Comparison of ENCODE assay signal across 1 cellular context in the genomic region with DNA sequence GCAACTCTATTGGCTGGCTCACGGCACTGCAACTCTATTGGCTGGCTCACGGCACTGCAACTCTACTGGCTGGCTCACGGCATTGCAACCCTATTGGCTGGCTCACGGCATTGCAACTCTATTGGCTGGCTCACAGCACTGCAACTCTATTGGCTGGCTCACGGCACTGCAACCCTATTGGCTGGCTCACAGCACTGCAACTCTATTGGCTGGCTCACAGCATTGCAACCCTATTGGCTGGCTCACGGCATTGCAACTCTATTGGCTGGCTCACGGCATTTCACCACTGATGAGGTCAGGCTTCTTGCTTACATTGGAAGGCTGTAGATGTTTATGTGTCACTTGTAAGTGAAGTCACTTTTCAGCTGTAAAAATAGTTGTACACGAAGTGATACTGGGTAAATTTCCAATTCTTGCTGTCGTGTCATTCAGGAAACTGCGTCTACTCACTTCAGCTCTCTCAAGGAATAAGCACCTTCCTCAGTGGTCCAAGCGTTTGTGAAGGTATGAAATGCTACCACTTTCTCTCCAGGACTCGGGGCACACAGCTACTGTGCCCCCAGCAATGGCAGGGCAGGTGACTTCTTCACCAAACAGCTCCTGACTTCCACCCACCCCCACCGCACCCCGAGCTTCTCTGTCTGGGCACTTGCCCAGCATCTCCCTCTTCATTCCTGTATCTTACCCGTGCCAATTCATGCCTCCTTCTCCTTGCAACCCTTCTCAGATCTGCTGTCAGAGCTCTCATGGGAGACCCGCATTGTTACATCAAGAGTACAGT.
TF ChIP-seq lines count a peak whose summit lies in the region.

No MANE protein-coding gene starts in this region.

TF ChIP-seq in HCT116, 20 proteins besides CTCF, POLR2A, EP300 and RAD21 (continued from another document):
- TF ChIP-seq, protein P1, sequence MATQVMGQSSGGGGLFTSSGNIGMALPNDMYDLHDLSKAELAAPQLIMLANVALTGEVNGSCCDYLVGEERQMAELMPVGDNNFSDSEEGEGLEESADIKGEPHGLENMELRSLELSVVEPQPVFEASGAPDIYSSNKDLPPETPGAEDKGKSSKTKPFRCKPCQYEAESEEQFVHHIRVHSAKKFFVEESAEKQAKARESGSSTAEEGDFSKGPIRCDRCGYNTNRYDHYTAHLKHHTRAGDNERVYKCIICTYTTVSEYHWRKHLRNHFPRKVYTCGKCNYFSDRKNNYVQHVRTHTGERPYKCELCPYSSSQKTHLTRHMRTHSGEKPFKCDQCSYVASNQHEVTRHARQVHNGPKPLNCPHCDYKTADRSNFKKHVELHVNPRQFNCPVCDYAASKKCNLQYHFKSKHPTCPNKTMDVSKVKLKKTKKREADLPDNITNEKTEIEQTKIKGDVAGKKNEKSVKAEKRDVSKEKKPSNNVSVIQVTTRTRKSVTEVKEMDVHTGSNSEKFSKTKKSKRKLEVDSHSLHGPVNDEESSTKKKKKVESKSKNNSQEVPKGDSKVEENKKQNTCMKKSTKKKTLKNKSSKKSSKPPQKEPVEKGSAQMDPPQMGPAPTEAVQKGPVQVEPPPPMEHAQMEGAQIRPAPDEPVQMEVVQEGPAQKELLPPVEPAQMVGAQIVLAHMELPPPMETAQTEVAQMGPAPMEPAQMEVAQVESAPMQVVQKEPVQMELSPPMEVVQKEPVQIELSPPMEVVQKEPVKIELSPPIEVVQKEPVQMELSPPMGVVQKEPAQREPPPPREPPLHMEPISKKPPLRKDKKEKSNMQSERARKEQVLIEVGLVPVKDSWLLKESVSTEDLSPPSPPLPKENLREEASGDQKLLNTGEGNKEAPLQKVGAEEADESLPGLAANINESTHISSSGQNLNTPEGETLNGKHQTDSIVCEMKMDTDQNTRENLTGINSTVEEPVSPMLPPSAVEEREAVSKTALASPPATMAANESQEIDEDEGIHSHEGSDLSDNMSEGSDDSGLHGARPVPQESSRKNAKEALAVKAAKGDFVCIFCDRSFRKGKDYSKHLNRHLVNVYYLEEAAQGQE (IDR thresholded peaks at IDR 0.05; ENCODE audit: low read depth) = no peak
- no peak for TF ChIP-seq SRF (IDR thresholded peaks at IDR 0.05; ENCODE audit: low read depth)
- TF ChIP-seq SP1 (IDR thresholded peaks at IDR 0.05; ENCODE audit: low read depth) = no peak; the same call in 1 of the 2 replicates
- no peak for TF ChIP-seq ZFX (IDR thresholded peaks at IDR 0.05)
- TF ChIP-seq EZH2phosphoT487 (IDR thresholded peaks at IDR 0.05; ENCODE audit: borderline replicate concordance) = no peak
- TF ChIP-seq FOSL1 (IDR thresholded peaks at IDR 0.05; ENCODE audit: low read depth) = no peak
- TF ChIP-seq JUND (IDR thresholded peaks at IDR 0.05) = no peak
- no peak for TF ChIP-seq EZH2 (IDR thresholded peaks at IDR 0.05)
- TF ChIP-seq POLR2AphosphoS5 (IDR thresholded peaks at IDR 0.05; ENCODE audit: low read depth, low read length) = no peak
- TF ChIP-seq, protein P2, sequence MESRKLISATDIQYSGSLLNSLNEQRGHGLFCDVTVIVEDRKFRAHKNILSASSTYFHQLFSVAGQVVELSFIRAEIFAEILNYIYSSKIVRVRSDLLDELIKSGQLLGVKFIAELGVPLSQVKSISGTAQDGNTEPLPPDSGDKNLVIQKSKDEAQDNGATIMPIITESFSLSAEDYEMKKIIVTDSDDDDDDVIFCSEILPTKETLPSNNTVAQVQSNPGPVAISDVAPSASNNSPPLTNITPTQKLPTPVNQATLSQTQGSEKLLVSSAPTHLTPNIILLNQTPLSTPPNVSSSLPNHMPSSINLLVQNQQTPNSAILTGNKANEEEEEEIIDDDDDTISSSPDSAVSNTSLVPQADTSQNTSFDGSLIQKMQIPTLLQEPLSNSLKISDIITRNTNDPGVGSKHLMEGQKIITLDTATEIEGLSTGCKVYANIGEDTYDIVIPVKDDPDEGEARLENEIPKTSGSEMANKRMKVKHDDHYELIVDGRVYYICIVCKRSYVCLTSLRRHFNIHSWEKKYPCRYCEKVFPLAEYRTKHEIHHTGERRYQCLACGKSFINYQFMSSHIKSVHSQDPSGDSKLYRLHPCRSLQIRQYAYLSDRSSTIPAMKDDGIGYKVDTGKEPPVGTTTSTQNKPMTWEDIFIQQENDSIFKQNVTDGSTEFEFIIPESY (IDR thresholded peaks at IDR 0.05; ENCODE audit: extremely low read depth, insufficient replicate concordance, low read length) = no peak
- TF ChIP-seq CEBPB (IDR thresholded peaks at IDR 0.05; ENCODE audit: low read depth) = no peak
- TF ChIP-seq, protein P3, sequence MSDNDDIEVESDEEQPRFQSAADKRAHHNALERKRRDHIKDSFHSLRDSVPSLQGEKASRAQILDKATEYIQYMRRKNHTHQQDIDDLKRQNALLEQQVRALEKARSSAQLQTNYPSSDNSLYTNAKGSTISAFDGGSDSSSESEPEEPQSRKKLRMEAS (IDR thresholded peaks at IDR 0.05) = no peak
- no peak for TF ChIP-seq SIN3A (IDR thresholded peaks at IDR 0.05; ENCODE audit: low read depth)
- TF ChIP-seq YY1 (IDR thresholded peaks at IDR 0.05; ENCODE audit: extremely low read depth, insufficient replicate concordance, low read depth, low read length) = no peak
- TF ChIP-seq ZNF274 (IDR thresholded peaks at IDR 0.05; ENCODE audit: low read depth, low read length) = no peak
